Comparison of ENCODE assay signal across 8 cellular contexts in the genomic region with DNA sequence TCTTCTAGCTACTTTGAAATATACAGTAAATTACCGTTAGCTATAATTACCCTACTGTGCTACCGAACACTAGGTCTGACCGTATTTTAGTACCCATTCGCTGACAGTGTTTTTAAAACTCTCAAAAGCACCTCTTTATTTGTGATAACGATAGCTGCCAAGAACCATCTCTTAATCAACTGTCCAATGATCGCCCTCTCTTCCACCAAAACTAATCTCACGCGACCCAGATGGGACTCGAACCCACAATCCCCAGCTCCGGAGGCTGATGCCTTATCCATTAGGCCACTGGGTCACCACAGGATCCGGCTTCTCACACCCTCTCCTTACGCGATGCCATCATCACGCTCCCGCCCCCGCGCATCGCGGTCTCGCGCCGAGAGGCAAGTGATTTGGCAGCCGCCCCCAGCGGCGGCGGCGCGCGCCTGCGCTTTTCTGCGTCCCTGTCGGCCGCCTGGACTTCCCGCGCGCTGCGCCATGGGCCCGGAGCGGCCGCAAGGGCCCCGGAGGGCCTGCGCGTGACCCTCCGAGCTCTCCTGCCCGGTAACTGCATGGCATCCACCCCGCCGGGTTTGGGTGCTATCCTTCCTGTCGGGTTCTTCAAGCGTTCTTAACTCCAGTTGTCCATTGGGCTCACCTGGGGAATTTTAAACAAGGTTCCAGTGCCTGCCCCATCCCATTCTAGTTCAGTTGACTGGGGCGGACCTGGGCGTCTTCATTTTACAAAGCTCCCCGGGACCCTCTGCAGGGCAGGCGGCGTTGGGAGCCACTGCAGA. TPM values are rescaled to one million over a fixed set of nuclear protein-coding genes. Genes with fewer than 3 reads are reported as not detected.
DNase-seq lines count a peak whose midpoint lies in the region; ATAC-seq and TF ChIP-seq lines count a peak whose summit lies in the region.

No MANE protein-coding gene starts in this region.

- peak; percentile 6 for TF ChIP-seq CTCF in HL-60 (IDR thresholded peaks at IDR 0.05; ENCODE audit: insufficient read depth, low read length)
- TF ChIP-seq CTCF in activated CD8-positive, alpha-beta T cell treated with anti-CD3 and anti-CD28 coated beads for 36 hours (IDR thresholded peaks at IDR 0.05) = peak; percentile 56
- peak; percentile 63 for TF ChIP-seq CTCF in lower lobe of right lung (IDR thresholded peaks at IDR 0.05)

- no peaks in the 10 kb centered on the region for H3K27me3 ChIP-seq in HL-60 (ENCODE audit: insufficient read depth, poor library complexity, severe bottlenecking)
- H3K27me3 ChIP-seq in ectodermal cell (ENCODE audit: control insufficient read depth, insufficient read depth, low read length, poor library complexity, severe bottlenecking) = no peaks in the 10 kb centered on the region
- no peaks in the 10 kb centered on the region for H3K27me3 ChIP-seq in lower lobe of right lung (ENCODE audit: low read depth)

- peak overlapping the region; percentile 89 for H3K27ac Mint-ChIP-seq in activated CD8-positive, alpha-beta T cell treated with anti-CD3 and anti-CD28 coated beads for 36 hours

- DNase-seq in COLO668 (lab: John Stamatoyannopoulos, UW; ENCODE audit: unreplicated experiment) (peak; percentile 91), HL-60 (ENCODE audit: low read depth in 1 of 2, low spot score in 1 of 2) (peak; percentile 90 to 96), NCI-H82 treated with DMSO at 0.1 percent for 48 hours (lab: John Stamatoyannopoulos, UW; ENCODE audit: unreplicated experiment) (peak; percentile 92), lower lobe of right lung (peak; percentile 96)
- peak; percentile 97 for DNase-seq in activated CD8-positive, alpha-beta T cell treated with anti-CD3 and anti-CD28 coated beads for 36 hours
- DNase-seq in stimulated activated CD4-positive, alpha-beta T cell treated with anti-CD3 and anti-CD28 coated beads, TNF-alpha, amount 100 ng/mL, for 1 hour (ENCODE audit: low read depth in 3 of 3, low spot score in 1 of 3) = peak; percentile 86 to 100 (median 95)

- CTCF ChIA-PET in activated CD8-positive, alpha-beta T cell treated with anti-CD3 and anti-CD28 coated beads for 36 hours (lab: Charles Lee) = interaction anchor here (1.0 to 1.7 kb wide), 7 partner anchors 8 to 181 kb away, joined by 3 to 8 read pairs (median 4); no protein-coding TSS in a partner anchor

- peak overlapping the region; percentile 81 for H3K27ac ChIP-seq in HL-60 (replicated peaks)
- H3K27ac ChIP-seq in ectodermal cell (ENCODE audit: insufficient read depth, low read depth, low read length, poor library complexity, severe bottlenecking) = peak overlapping the region; percentile 55
- peak overlapping the region; percentile 92 for H3K27ac ChIP-seq in lower lobe of right lung

- ATAC-seq in GM19463 (IDR thresholded peaks at IDR 0.05; ENCODE audit: unreplicated experiment) = peak; percentile 94
- ATAC-seq in activated CD8-positive, alpha-beta T cell treated with anti-CD3 and anti-CD28 coated beads for 36 hours = peak; percentile 96
- peak; percentile 98 for ATAC-seq in lower lobe of right lung

- POLR2A ChIA-PET in activated CD8-positive, alpha-beta T cell treated with anti-CD3 and anti-CD28 coated beads for 36 hours (lab: Charles Lee) = interaction anchor here (0.5 to 1.5 kb wide), 12 partner anchors 8 to 449 kb away, joined by 3 to 8 read pairs (median 4); a partner anchor contains a TSS

- H3K4me3 ChIP-seq in HL-60 (replicated peaks; ENCODE audit: insufficient read depth, low read length) (peak overlapping the region; percentile 51), ectodermal cell (ENCODE audit: insufficient read depth, low read depth, low read length) (peak overlapping the region; percentile 73), lower lobe of right lung (peak overlapping the region; percentile 77)

- H3K36me3 Mint-ChIP-seq in activated CD8-positive, alpha-beta T cell treated with anti-CD3 and anti-CD28 coated beads for 36 hours (ENCODE audit: low read depth) = peaks cover 2% of the 10 kb centered on the region

- H3K4me1 ChIP-seq in ectodermal cell (ENCODE audit: control insufficient read depth, insufficient read depth, low read length) = no peaks in the 10 kb centered on the region
- peaks cover 6% of the 10 kb centered on the region for H3K4me1 ChIP-seq in lower lobe of right lung

- H3K9me3 ChIP-seq in ectodermal cell (ENCODE audit: control insufficient read depth, low read length) (no peaks in the 10 kb centered on the region), lower lobe of right lung (no peaks in the 10 kb centered on the region)

- no peaks in the 10 kb centered on the region for H3K9me3 Mint-ChIP-seq in activated CD8-positive, alpha-beta T cell treated with anti-CD3 and anti-CD28 coated beads for 36 hours

- H3K4me3 Mint-ChIP-seq in activated CD8-positive, alpha-beta T cell treated with anti-CD3 and anti-CD28 coated beads for 36 hours = peak overlapping the region; percentile 80

- peaks cover 11% of the 10 kb centered on the region for H3K4me1 Mint-ChIP-seq in activated CD8-positive, alpha-beta T cell treated with anti-CD3 and anti-CD28 coated beads for 36 hours (ENCODE audit: low read depth)

- H3K27me3 Mint-ChIP-seq in activated CD8-positive, alpha-beta T cell treated with anti-CD3 and anti-CD28 coated beads for 36 hours = no peaks in the 10 kb centered on the region

- 3% methylated on average over 54 of the region's 54 CpGs for WGBS in ectodermal cell, 2 experiments

- intact Hi-C loops in activated CD8-positive, alpha-beta T cell treated with anti-CD3 and anti-CD28 coated beads for 36 hours (cut with micrococcal nuclease) = no loop called here
- intact Hi-C loops in lower lobe of right lung (cut with DNase I) = no loop called here

- H3K36me3 ChIP-seq in ectodermal cell (ENCODE audit: control insufficient read depth, insufficient read depth, low read length) = no peaks in the 10 kb centered on the region
- no peaks in the 10 kb centered on the region for H3K36me3 ChIP-seq in lower lobe of right lung

RNA-seq across cellular contexts. Expression of a gene that starts 15.7 kb away (rescaled TPM):
- total RNA-seq in activated CD8-positive, alpha-beta T cell treated with anti-CD3 and anti-CD28 coated beads for 36 hours = 100 to 1,000 TPM; 165 to 180 TPM
- polyA plus RNA-seq in ectodermal cell (2013, experiment 1 of 4) = 328 TPM
- 288 TPM for polyA plus RNA-seq in ectodermal cell (2013, experiment 2 of 4)
- 318 TPM for polyA plus RNA-seq in ectodermal cell (2013, experiment 3 of 4)
- polyA plus RNA-seq in ectodermal cell (2013, experiment 4 of 4) = 331 TPM
- total RNA-seq in lower lobe of right lung = 23.4 TPM

RNA-seq across cellular contexts. Expression of a gene that starts 23.6 kb away (rescaled TPM):
- 10 to 100 TPM; 21.0 to 21.7 TPM for total RNA-seq in activated CD8-positive, alpha-beta T cell treated with anti-CD3 and anti-CD28 coated beads for 36 hours
- polyA plus RNA-seq in ectodermal cell (2013, experiment 1 of 4) = 18.7 TPM
- polyA plus RNA-seq in ectodermal cell (2013, experiment 2 of 4) = 15.8 TPM
- 20.1 TPM for polyA plus RNA-seq in ectodermal cell (2013, experiment 3 of 4)
- polyA plus RNA-seq in ectodermal cell (2013, experiment 4 of 4) = 21.4 TPM
- 7.4 TPM for total RNA-seq in lower lobe of right lung

Comparison
In these comparisons a context has a peak if more than half of its experiments do, and no peak if none do; other contexts are left out.
1. Peak in every context shown above with its lines: DNase-seq, ATAC-seq, H3K4me3 ChIP-seq and H3K27ac ChIP-seq.
2. CTCF ChIP-seq: peak in every context shown above with its lines; median percentile 63 in lower lobe of right lung; 56 in activated CD8-positive, alpha-beta T cell treated with anti-CD3 and anti-CD28 coated beads for 36 hours; 6 in HL-60.